Comparison of ENCODE assay signal across 8 cellular contexts in genomic region chr1:38046333-38046883, GRCh38. TPM values are rescaled to one million over a fixed set of nuclear protein-coding genes. Genes with fewer than 3 reads are reported as not detected.
DNase-seq lines count a peak whose midpoint lies in the region; ATAC-seq and TF ChIP-seq lines count a peak whose summit lies in the region.

Gene POU3F1 (minus strand): TSS chr1:38046793. CDS start chr1:38046743, 50 bp downstream.

- TF ChIP-seq CTCF in neural cell (IDR thresholded peaks at IDR 0.05; ENCODE audit: poor library complexity, severe bottlenecking), result peak; percentile 40

- no peak for TF ChIP-seq EP300 in neural cell (conservative IDR thresholded peaks at IDR 0.05; ENCODE audit: poor library complexity, severe bottlenecking)

- no peak for ATAC-seq in stimulated activated naive CD8-positive, alpha-beta T cell treated with anti-CD3 and anti-CD28 coated beads, Interleukin-15, Interleukin-2, amounts not matched to agents 100 U/mL and 50 U/mL, for 24 hours

- H3K9ac ChIP-seq in NT2/D1 (ENCODE audit: insufficient read length, low read depth), result peak within 1 kb of the TSS; percentile 88
- no peak within 1 kb of the TSS for H3K9ac ChIP-seq in duodenal mucosa (ENCODE audit: low read depth in 1 of 2, low read length in 2 of 2)
- peak within 1 kb of the TSS; percentile 71 for H3K9ac ChIP-seq in neural cell (ENCODE audit: low read length)

- peak within 1 kb of the TSS; percentile 32 for H2AFZ ChIP-seq in neural cell (ENCODE audit: low read depth, low read length)

- H3K27me3 ChIP-seq in NT2/D1 (ENCODE audit: insufficient read depth, insufficient read length), result peaks cover 53% of the 10 kb centered on the region
- H3K27me3 ChIP-seq in duodenal mucosa (ENCODE audit: control insufficient read depth in 1 of 2, insufficient read depth in 2 of 2, low read length in 2 of 2), result peaks cover 63 to 64% of the 10 kb centered on the region in 2 donors
- H3K27me3 ChIP-seq in neural cell (ENCODE audit: insufficient read depth, low read depth, low read length), result peaks cover 39% of the 10 kb centered on the region

- peaks cover 29% of the 10 kb centered on the region for H3K79me2 ChIP-seq in neural cell (replicated peaks; ENCODE audit: insufficient read depth, low read length)

- no peaks in the 10 kb centered on the region for H3K9me2 ChIP-seq in neural cell (ENCODE audit: insufficient read depth, low read length)

- H3K4me1 Mint-ChIP-seq in stimulated activated naive CD8-positive, alpha-beta T cell treated with anti-CD3 and anti-CD28 coated beads, Interleukin-15, Interleukin-2, amounts not matched to agents 100 ng/mL and 50 ng/mL, for 24 hours (ENCODE audit: low read depth), result peaks cover 13% of the 10 kb centered on the region

- H3F3A ChIP-seq in neural cell (ENCODE audit: insufficient read depth, low read length, poor library complexity, severe bottlenecking), result no peaks in the 10 kb centered on the region

- peaks cover 23% of the 10 kb centered on the region for H3K4me1 ChIP-seq in NT2/D1 (ENCODE audit: insufficient read depth, insufficient read length)
- H3K4me1 ChIP-seq in duodenal mucosa (ENCODE audit: control insufficient read depth in 1 of 2, insufficient read depth in 2 of 2, low read length in 2 of 2), result peaks cover 3 to 8% of the 10 kb centered on the region in 2 donors

- H3K9me3 ChIP-seq in NT2/D1 (ENCODE audit: insufficient read depth, low read length) (no peaks in the 10 kb centered on the region), duodenal mucosa (ENCODE audit: control insufficient read depth in 1 of 2, low read length in 2 of 2) (no peaks in the 10 kb centered on the region), neural cell (ENCODE audit: low read length) (no peaks in the 10 kb centered on the region)

- H3K27ac Mint-ChIP-seq in stimulated activated naive CD8-positive, alpha-beta T cell treated with anti-CD3 and anti-CD28 coated beads, Interleukin-15, Interleukin-2, amounts not matched to agents 100 ng/mL and 50 ng/mL, for 24 hours, result no peak within 1 kb of the TSS

- H3K9me3 Mint-ChIP-seq in stimulated activated naive CD8-positive, alpha-beta T cell treated with anti-CD3 and anti-CD28 coated beads, Interleukin-15, Interleukin-2, amounts not matched to agents 100 ng/mL and 50 ng/mL, for 24 hours, result no peaks in the 10 kb centered on the region

- H3K36me3 Mint-ChIP-seq in stimulated activated naive CD8-positive, alpha-beta T cell treated with anti-CD3 and anti-CD28 coated beads, Interleukin-15, Interleukin-2, amounts not matched to agents 100 ng/mL and 50 ng/mL, for 24 hours (ENCODE audit: low read depth), result no peaks in the 10 kb centered on the region

- peaks cover 16% of the 10 kb centered on the region for H3K36me3 ChIP-seq in NT2/D1 (ENCODE audit: insufficient read depth, insufficient read length, low read length)
- no peaks in the 10 kb centered on the region for H3K36me3 ChIP-seq in duodenal mucosa (ENCODE audit: control insufficient read depth in 1 of 2, insufficient read depth in 2 of 2, low read length in 2 of 2)
- no peaks in the 10 kb centered on the region for H3K36me3 ChIP-seq in neural cell (ENCODE audit: insufficient read depth, low read length)

- DNase-seq in stimulated activated naive CD8-positive, alpha-beta T cell treated with anti-CD3 and anti-CD28 coated beads, Interleukin-15, Interleukin-2, amounts not matched to agents 100 U/mL and 50 U/mL, for 24 hours, result no peak
- no peak for DNase-seq in NT2/D1 (ENCODE audit: low read depth, low spot score)
- DNase-seq in SHP77 (lab: John Stamatoyannopoulos, UW), result no peak
- no peak for DNase-seq in NCI-H2196 (lab: John Stamatoyannopoulos, UW; ENCODE audit: unreplicated experiment)
- no peak for DNase-seq in hippocampal formation (lab: John Stamatoyannopoulos, UW)

- peaks cover 61% of the 10 kb centered on the region for H3K27me3 Mint-ChIP-seq in stimulated activated naive CD8-positive, alpha-beta T cell treated with anti-CD3 and anti-CD28 coated beads, Interleukin-15, Interleukin-2, amounts not matched to agents 100 ng/mL and 50 ng/mL, for 24 hours

- H3K4me2 ChIP-seq in neural cell (ENCODE audit: low read length), result peak within 1 kb of the TSS; percentile 59

- peaks cover 20% of the 10 kb centered on the region for H4K20me1 ChIP-seq in neural cell (ENCODE audit: insufficient read depth)

- peak within 1 kb of the TSS; percentile 71 for H3K4me3 ChIP-seq in NT2/D1 (ENCODE audit: insufficient read length, low read depth)
- H3K4me3 ChIP-seq in duodenal mucosa (ENCODE audit: low read depth in 1 of 2, low read length in 2 of 2), result peak within 1 kb of the TSS; percentile 47 to 62
- H3K4me3 ChIP-seq in neural cell (ENCODE audit: low read length), result peak within 1 kb of the TSS; percentile 88

- H3K4me3 Mint-ChIP-seq in stimulated activated naive CD8-positive, alpha-beta T cell treated with anti-CD3 and anti-CD28 coated beads, Interleukin-15, Interleukin-2, amounts not matched to agents 100 ng/mL and 50 ng/mL, for 24 hours, result peak within 1 kb of the TSS; percentile 66

- no peak within 1 kb of the TSS for H3K27ac ChIP-seq in duodenal mucosa (ENCODE audit: low read depth, low read length)
- peak within 1 kb of the TSS; percentile 53 for H3K27ac ChIP-seq in neural cell (ENCODE audit: low read length)

- TF ChIP-seq RAD21 in neural cell (conservative IDR thresholded peaks at IDR 0.05), result peak; percentile 19

TF ChIP-seq in neural cell, 6 proteins besides CTCF, POLR2A, EP300 and RAD21:
- TF ChIP-seq SMC3 (conservative IDR thresholded peaks at IDR 0.05; ENCODE audit: poor library complexity) (peak; percentile 24), MXI1 (conservative IDR thresholded peaks at IDR 0.05; ENCODE audit: poor library complexity, severe bottlenecking) (no peak)

RNA-seq across cellular contexts. Expression of gene POU3F1, which starts in this region (rescaled TPM):
- 2.6 and 3.1 TPM in 2 replicates for polyA plus RNA-seq in neural cell
- 4.9 and 6.6 TPM in 2 replicates for polyA minus RNA-seq in neural cell

Comparison
In these comparisons a context has a peak if more than half of its experiments do, and no peak if none do; other contexts are left out.
1. H3K9ac ChIP-seq: peak in NT2/D1 (single experiment) and neural cell (single experiment); none in duodenal mucosa (0 of 2).
2. Peak in every context shown above with its lines, with median percentiles within 50 percentile points of each other: H3K4me3 ChIP-seq.